ENCODE assay signal across 8 cellular contexts in genomic region chr11:44095506-44096359, GRCh38. TPM values are rescaled to one million over a fixed set of nuclear protein-coding genes. Genes with fewer than 3 reads are reported as not detected.
DNase-seq lines count a peak whose midpoint lies in the region; ATAC-seq, FAIRE-seq and TF ChIP-seq lines count a peak whose summit lies in the region.

Gene EXT2 (plus strand): TSS chr11:44095678. CDS start chr11:44107713, 12,035 bp downstream.

- H3K36me3 Mint-ChIP-seq in T-helper 2 cell treated with Interferon-gamma antibody and Interleukin-4, amounts not matched to agents 5 μg/mL and 100 μg/mL, for 36 hours (ENCODE audit: low read depth), result peaks cover 6% of the 10 kb centered on the region
- peaks cover 3% of the 10 kb centered on the region for H3K36me3 Mint-ChIP-seq in astrocyte (ENCODE audit: low read depth, unreplicated experiment)

- peaks cover 7% of the 10 kb centered on the region for H3K4me1 ChIP-seq in astrocyte (ENCODE audit: insufficient read depth, low read length)

- H3K4me1 Mint-ChIP-seq in T-helper 2 cell treated with Interferon-gamma antibody and Interleukin-4, amounts not matched to agents 5 μg/mL and 100 μg/mL, for 36 hours (ENCODE audit: low read depth), result peaks cover 22% of the 10 kb centered on the region
- peaks cover 3% of the 10 kb centered on the region for H3K4me1 Mint-ChIP-seq in astrocyte (ENCODE audit: low read depth, unreplicated experiment)

- H3K4me2 ChIP-seq in astrocyte (ENCODE audit: low read length), result peak within 1 kb of the TSS; percentile 96

- H3K4me3 ChIP-seq in astrocyte (ENCODE audit: insufficient read depth, low read depth, low read length), result peak within 1 kb of the TSS; percentile 75

- peak within 1 kb of the TSS; percentile 86 for H3K4me3 Mint-ChIP-seq in T-helper 2 cell treated with Interferon-gamma antibody and Interleukin-4, amounts not matched to agents 5 μg/mL and 100 μg/mL, for 36 hours
- H3K4me3 Mint-ChIP-seq in astrocyte (ENCODE audit: unreplicated experiment), result peak within 1 kb of the TSS; percentile 92

- H3K36me3 ChIP-seq in astrocyte (ENCODE audit: insufficient read depth, low read length), result no peaks in the 10 kb centered on the region

- H3K9me3 ChIP-seq in astrocyte (ENCODE audit: insufficient read depth, low read depth, low read length), result no peaks in the 10 kb centered on the region

- TF ChIP-seq CTCF in astrocyte (IDR thresholded peaks at IDR 0.05; ENCODE audit: insufficient read depth, low read depth, low read length), result peak; percentile 66

- H3K27me3 Mint-ChIP-seq in T-helper 2 cell treated with Interferon-gamma antibody and Interleukin-4, amounts not matched to agents 5 μg/mL and 100 μg/mL, for 36 hours (ENCODE audit: low read depth), result peaks cover 2% of the 10 kb centered on the region
- no peaks in the 10 kb centered on the region for H3K27me3 Mint-ChIP-seq in astrocyte (ENCODE audit: low read depth, unreplicated experiment)

- FAIRE-seq in astrocyte (lab: Jason Lieb, UNC), result no peak

- peaks cover 32% of the 10 kb centered on the region for H4K20me1 ChIP-seq in astrocyte (ENCODE audit: insufficient read depth, low read length)

- H3K27ac Mint-ChIP-seq in T-helper 2 cell treated with Interferon-gamma antibody and Interleukin-4, amounts not matched to agents 5 μg/mL and 100 μg/mL, for 36 hours, result no peak within 1 kb of the TSS
- no peak within 1 kb of the TSS for H3K27ac Mint-ChIP-seq in astrocyte (ENCODE audit: unreplicated experiment)

- DNase-seq in NCI-H1694 treated with DMSO at 0.1 percent for 48 hours (lab: John Stamatoyannopoulos, UW), result peak; percentile 71
- peak; percentile 88 for DNase-seq in T-helper 2 cell treated with Interferon-gamma antibody and Interleukin-4, amounts not matched to agents 5 μg/mL and 100 μg/mL, for 36 hours (ENCODE audit: low spot score)
- peak; percentile 52 for DNase-seq in astrocyte (ENCODE audit: low read depth)
- peak; percentile 95 for DNase-seq in hepatic stellate cell (ENCODE audit: low spot score)
- peak; percentile 92 for DNase-seq in retina
- DNase-seq in GF-D8 (lab: John Stamatoyannopoulos, UW), result no peak

- ATAC-seq in GM18505 (IDR thresholded peaks at IDR 0.05; ENCODE audit: unreplicated experiment) (peak; percentile 92), HG02938 (IDR thresholded peaks at IDR 0.05; ENCODE audit: unreplicated experiment) (peak; percentile 90)

- H3K9ac ChIP-seq in astrocyte (ENCODE audit: low read length), result peak within 1 kb of the TSS; percentile 87

- peaks cover 34% of the 10 kb centered on the region for H3K79me2 ChIP-seq in astrocyte (ENCODE audit: insufficient read depth, low read length)

- H2AFZ ChIP-seq in astrocyte (ENCODE audit: low read depth, low read length), result peak within 1 kb of the TSS; percentile 74

- peaks cover 4% of the 10 kb centered on the region for H3K27me3 ChIP-seq in astrocyte (ENCODE audit: insufficient read depth, low read length)

- TF ChIP-seq POLR2A in GM18505 (IDR thresholded peaks at IDR 0.05; ENCODE audit: borderline replicate concordance, extremely low read depth, insufficient read depth, insufficient read length), result peak; percentile 69

- H3K27ac ChIP-seq in astrocyte (ENCODE audit: low read depth, low read length), result peak within 1 kb of the TSS; percentile 61

- H3K9me3 Mint-ChIP-seq in T-helper 2 cell treated with Interferon-gamma antibody and Interleukin-4, amounts not matched to agents 5 μg/mL and 100 μg/mL, for 36 hours, result no peaks in the 10 kb centered on the region
- H3K9me3 Mint-ChIP-seq in astrocyte (ENCODE audit: unreplicated experiment), result no peaks in the 10 kb centered on the region

RNA-seq across cellular contexts. Expression of gene EXT2, which starts in this region (rescaled TPM):
- total RNA-seq in astrocyte, result 67.4 and 67.7 TPM in 2 replicates
